Comparison of ENCODE assay signal across 8 cellular contexts in the genomic region with DNA sequence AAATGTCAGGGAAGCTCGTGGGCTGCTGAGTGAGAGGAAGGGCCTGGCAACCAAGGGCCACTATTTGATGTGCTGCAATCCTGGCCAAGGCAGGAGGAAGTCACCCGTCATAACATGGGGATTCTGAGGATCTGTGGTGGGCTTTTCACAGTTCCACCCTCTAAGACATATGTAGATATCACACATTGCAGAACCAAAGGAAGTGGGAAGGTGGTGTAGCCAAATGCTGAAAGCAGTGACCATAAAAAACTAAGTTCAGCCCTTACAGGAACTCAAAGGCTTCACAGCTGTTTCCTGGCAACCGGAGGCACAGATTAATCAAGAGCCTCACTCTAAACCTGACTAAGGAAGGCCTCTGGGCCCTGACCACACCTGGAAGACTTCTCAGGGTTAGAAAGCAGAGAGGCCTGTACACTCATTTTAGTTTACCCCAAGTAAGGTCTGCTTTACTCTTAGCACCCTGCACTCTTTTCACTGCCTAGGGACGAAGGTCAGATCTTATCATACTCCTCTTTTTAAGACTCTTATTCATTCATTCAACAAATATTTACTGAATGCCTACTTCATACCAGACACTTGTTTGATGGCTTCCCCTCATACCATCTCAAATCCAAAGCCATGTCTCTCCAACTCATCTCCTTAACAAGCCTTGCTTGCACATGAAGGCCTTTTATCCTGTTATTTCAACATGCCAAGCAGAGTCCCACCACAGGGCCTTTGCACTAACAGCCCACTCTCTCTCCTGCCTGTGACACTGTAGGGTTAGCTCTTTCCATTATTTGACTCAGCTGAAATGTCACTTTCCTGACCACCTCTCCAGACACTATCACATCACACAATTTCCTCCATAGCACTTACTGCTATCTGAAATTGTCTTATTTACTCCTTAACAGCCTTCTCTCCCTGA. TPM values are rescaled to one million over a fixed set of nuclear protein-coding genes. Genes with fewer than 3 reads are reported as not detected.
A peak's percentile ranks its signal among the peaks of the same experiment; 100 is the strongest.
DNase-seq lines count a peak whose midpoint lies in the region; ATAC-seq and TF ChIP-seq lines count a peak whose summit lies in the region.

No MANE protein-coding gene starts in this region.

- ATAC-seq in HG03457 (IDR thresholded peaks at IDR 0.05; ENCODE audit: unreplicated experiment) (peak; percentile 45), foreskin keratinocyte (peak; percentile 50), GM21367 (IDR thresholded peaks at IDR 0.05; ENCODE audit: unreplicated experiment) (no peak), HG03520 (IDR thresholded peaks at IDR 0.05; ENCODE audit: unreplicated experiment) (no peak)

- peaks cover 84% of the 10 kb centered on the region for H3K4me1 Mint-ChIP-seq in activated CD4-positive, alpha-beta T cell treated with anti-CD3 and anti-CD28 coated beads, Interleukin-2, amount 10 ng/mL, durations not matched to agents 7 days and 5 days

- peaks cover 23% of the 10 kb centered on the region for H3K4me1 ChIP-seq in foreskin keratinocyte

- H3K27me3 Mint-ChIP-seq in activated CD4-positive, alpha-beta T cell treated with anti-CD3 and anti-CD28 coated beads, Interleukin-2, amount 10 ng/mL, durations not matched to agents 7 days and 5 days = no peaks in the 10 kb centered on the region

- H3K36me3 Mint-ChIP-seq in activated CD4-positive, alpha-beta T cell treated with anti-CD3 and anti-CD28 coated beads, Interleukin-2, amount 10 ng/mL, durations not matched to agents 7 days and 5 days (ENCODE audit: low read depth) = peaks cover 44% of the 10 kb centered on the region

- peak overlapping the region; percentile 90 for H3K27ac Mint-ChIP-seq in activated CD4-positive, alpha-beta T cell treated with anti-CD3 and anti-CD28 coated beads, Interleukin-2, amount 10 ng/mL, durations not matched to agents 7 days and 5 days

- no peaks in the 10 kb centered on the region for H3K9me3 Mint-ChIP-seq in activated CD4-positive, alpha-beta T cell treated with anti-CD3 and anti-CD28 coated beads, Interleukin-2, amount 10 ng/mL, durations not matched to agents 7 days and 5 days

- CTCF ChIA-PET in activated CD4-positive, alpha-beta T cell treated with anti-CD3 and anti-CD28 coated beads, Interleukin-2, amount 10 ng/mL, durations not matched to agents 7 days and 5 days (lab: Charles Lee) = interaction anchor here (0.7 to 3.1 kb wide), 9 partner anchors 10 to 317 kb away, joined by 3 to 11 read pairs (median 4); a partner anchor contains a TSS

- H3K27me3 ChIP-seq in foreskin keratinocyte = no peaks in the 10 kb centered on the region

- H3K4me3 Mint-ChIP-seq in activated CD4-positive, alpha-beta T cell treated with anti-CD3 and anti-CD28 coated beads, Interleukin-2, amount 10 ng/mL, durations not matched to agents 7 days and 5 days = peak overlapping the region; percentile 99

- TF ChIP-seq CTCF in foreskin keratinocyte (conservative IDR thresholded peaks at IDR 0.05) = no peak

- peak overlapping the region; percentile 94 for H3K27ac ChIP-seq in foreskin keratinocyte

- POLR2A ChIA-PET in activated CD4-positive, alpha-beta T cell treated with anti-CD3 and anti-CD28 coated beads, Interleukin-2, amount 10 ng/mL, durations not matched to agents 7 days and 5 days (lab: Charles Lee) = no interaction called here

- peak; percentile 59 for DNase-seq in activated CD4-positive, alpha-beta T cell treated with anti-CD3 and anti-CD28 coated beads, Interleukin-2, amount 10 ng/mL, durations not matched to agents 7 days and 5 days
- no peak for DNase-seq in activated CD4-positive, alpha-beta T cell treated with anti-CD3 and anti-CD28 coated beads for 4 hours
- DNase-seq in activated CD4-positive, alpha-beta T cell treated with anti-CD3 and anti-CD28 coated beads, Interleukin-2, amount 50 U/mL, for 48 hours = peak; percentile 37 to 56
- DNase-seq in foreskin keratinocyte = peak in 1 of 2 donors; percentile 68
- DNase-seq in stimulated activated CD8-positive, alpha-beta memory T cell treated with anti-CD3 and anti-CD28 coated beads, Interleukin-4, amount 100 ng/mL, for 24 hours (ENCODE audit: low read depth) = peak; percentile 25

RNA-seq across cellular contexts. Expression of a gene that starts 2.6 kb away (rescaled TPM):
- total RNA-seq in activated CD4-positive, alpha-beta T cell treated with anti-CD3 and anti-CD28 coated beads, Interleukin-2, amount 10 ng/mL, durations not matched to agents 7 days and 5 days = 100 to 1,000 TPM; 111 to 144 TPM
- 79.8 and 81.9 TPM in 2 replicates for total RNA-seq in foreskin keratinocyte
- polyA plus RNA-seq in foreskin keratinocyte = 82.0 and 85.8 TPM in 2 replicates

RNA-seq across cellular contexts. Expression of a gene that starts 43.1 kb away (rescaled TPM):
- total RNA-seq in activated CD4-positive, alpha-beta T cell treated with anti-CD3 and anti-CD28 coated beads, Interleukin-2, amount 10 ng/mL, durations not matched to agents 7 days and 5 days = 10 to 100 TPM; 27.9 to 31.3 TPM
- total RNA-seq in foreskin keratinocyte = 58.2 and 67.4 TPM in 2 replicates
- polyA plus RNA-seq in foreskin keratinocyte = 57.0 and 65.6 TPM in 2 replicates

Comparison
In these comparisons a context has a peak if more than half of its experiments do, and no peak if none do; other contexts are left out.
1. DNase-seq: peak in activated CD4-positive, alpha-beta T cell treated with anti-CD3 and anti-CD28 coated beads, Interleukin-2, amount 10 ng/mL, durations not matched to agents 7 days and 5 days (single experiment), activated CD4-positive, alpha-beta T cell treated with anti-CD3 and anti-CD28 coated beads, Interleukin-2, amount 50 U/mL, for 48 hours (2 of 2) and stimulated activated CD8-positive, alpha-beta memory T cell treated with anti-CD3 and anti-CD28 coated beads, Interleukin-4, amount 100 ng/mL, for 24 hours (single experiment); none in activated CD4-positive, alpha-beta T cell treated with anti-CD3 and anti-CD28 coated beads for 4 hours (0 of 2).
2. ATAC-seq: peak in HG03457 (single experiment) and foreskin keratinocyte (single experiment); none in GM21367 (single experiment) and HG03520 (single experiment).